ENCODE assay signal across 25 cellular contexts in the genomic region with DNA sequence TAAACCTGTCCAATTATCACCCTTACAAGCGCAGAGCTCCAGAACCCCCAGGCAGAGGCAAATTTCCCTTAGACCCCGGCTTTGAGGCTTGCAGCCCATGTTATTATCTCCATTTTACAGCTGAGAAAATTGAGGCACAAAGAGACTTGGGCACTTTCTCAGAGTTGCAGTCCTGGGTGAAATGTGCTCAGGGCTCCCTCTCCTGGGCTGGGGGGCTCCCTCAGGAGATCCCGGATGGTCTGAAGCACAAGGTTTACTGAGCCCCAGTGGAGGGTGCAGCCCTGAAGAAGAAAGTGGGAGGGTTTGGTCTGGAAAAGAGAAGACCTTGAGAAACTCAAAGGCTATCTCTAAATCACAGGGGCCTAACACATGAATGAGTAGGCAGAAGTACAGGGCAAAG.
"Had no signal": no experiment of that assay in that cellular context is flagged by ENCODE, and none has a peak within 500 bp of the region (broad histone marks: within the 10 kb centered on the region; RNA-seq: fewer than 3 reads in every experiment).

No MANE protein-coding gene starts in this region.

- H3K36me3 Mint-ChIP-seq: activated naive CD8-positive, alpha-beta T cell treated with anti-CD3 and anti-CD28 coated beads, Interleukin-2, amount 10 ng/mL, durations not matched to agents 7 days and 5 days; T-cell had no signal

- H3K27ac Mint-ChIP-seq: activated CD8-positive, alpha-beta T cell treated with anti-CD3 and anti-CD28 coated beads, Interleukin-2, amount 10 ng/mL, durations not matched to agents 7 days and 5 days; activated naive CD8-positive, alpha-beta T cell treated with anti-CD3 and anti-CD28 coated beads, Interleukin-2, amount 10 ng/mL, durations not matched to agents 7 days and 5 days; T-cell had no signal

- H3K4me1 Mint-ChIP-seq: activated naive CD8-positive, alpha-beta T cell treated with anti-CD3 and anti-CD28 coated beads, Interleukin-2, amount 10 ng/mL, durations not matched to agents 7 days and 5 days; T-cell had no signal

- ATAC-seq: activated CD4-positive, CD25-positive, alpha-beta regulatory T cell treated with anti-CD3 and anti-CD28 coated beads, Interleukin-2, amount 50 U/mL, for 24 hours; Right ventricle myocardium inferior; T-cell had no signal

- H3K36me3 ChIP-seq: adrenal gland had no signal

- H3K4me3 Mint-ChIP-seq: activated CD8-positive, alpha-beta T cell treated with anti-CD3 and anti-CD28 coated beads, Interleukin-2, amount 10 ng/mL, durations not matched to agents 7 days and 5 days; activated naive CD8-positive, alpha-beta T cell treated with anti-CD3 and anti-CD28 coated beads, Interleukin-2, amount 10 ng/mL, durations not matched to agents 7 days and 5 days; T-cell had no signal

- H3K9me3 Mint-ChIP-seq: activated naive CD8-positive, alpha-beta T cell treated with anti-CD3 and anti-CD28 coated beads, Interleukin-2, amount 10 ng/mL, durations not matched to agents 7 days and 5 days; T-cell had no signal

- DNase-seq: activated CD4-positive, alpha-beta T cell treated with anti-CD3 and anti-CD28 coated beads for 48 hours; activated CD4-positive, alpha-beta T cell treated with anti-CD3 and anti-CD28 coated beads, Interleukin-2, amount 50 U/mL, for 4 hours; activated CD8-positive, alpha-beta memory T cell treated with anti-CD3 and anti-CD28 coated beads, Interleukin-2, amount 50 U/mL, for 48 hours; activated CD8-positive, alpha-beta T cell treated with anti-CD3 and anti-CD28 coated beads, Interleukin-2, amount 10 ng/mL, durations not matched to agents 7 days and 5 days; activated naive CD4-positive, alpha-beta T cell treated with anti-CD3 and anti-CD28 coated beads, Interleukin-2, amount 50 U/mL, for 16 hours; activated naive CD8-positive, alpha-beta T cell treated with anti-CD3 and anti-CD28 coated beads, Interleukin-2, amount 10 ng/mL, durations not matched to agents 7 days and 5 days; activated T-cell treated with anti-CD3 and anti-CD28 coated beads, Interleukin-2, amount 50 U/mL, for 1 hour; adrenal gland; cerebellar nuclear complex; Kasumi-1; NCI-H1092; NCI-H1417; NCI-H2029; NCI-H2107; NCI-H2171 treated with DMSO at 0.1 percent for 48 hours; NCI-H226; NCI-H510A; NCI-H526 treated with DMSO at 0.1 percent for 48 hours; NCI-H82; RPMI8226; T-cell; T-helper 2 cell had no signal

- H3K4me3 ChIP-seq: adrenal gland, SK-N-MC had no signal

- H3K27ac ChIP-seq: adrenal gland, SK-N-MC had no signal
